ENCODE assay signal across 19 cellular contexts in genomic region chr3:126948980-126949535, GRCh38.
"Had no signal": no experiment of that assay in that cellular context is flagged by ENCODE, and none has a peak within 500 bp of the region (broad histone marks: within the 10 kb centered on the region; RNA-seq: fewer than 3 reads in every experiment).

No MANE protein-coding gene starts in this region.

- H3K27me3 Mint-ChIP-seq: progenitor cell of endocrine pancreas; stimulated activated naive CD8-positive, alpha-beta T cell treated with anti-CD3 and anti-CD28 coated beads, Interleukin-15, amount 100 ng/mL, for 72 hours had no signal

- DNase-seq: activated CD4-positive, alpha-beta T cell treated with anti-CD3 and anti-CD28 coated beads, Interleukin-2, amount 50 U/mL, for 1 hour; activated CD8-positive, alpha-beta memory T cell treated with anti-CD3 and anti-CD28 coated beads for 24 hours; activated naive CD4-positive, alpha-beta T cell treated with anti-CD3 and anti-CD28 coated beads for 36 hours; erythroblast; islet precursor cell; mesendoderm; stimulated activated CD4-positive, alpha-beta T cell treated with anti-CD3 and anti-CD28 coated beads, Interleukin-1b, Interleukin-23, amount 100 ng/mL, for 48 hours; stimulated activated naive CD8-positive, alpha-beta T cell treated with anti-CD3 and anti-CD28 coated beads, Interleukin-15, amount 100 ng/mL, for 72 hours; T-helper 1 cell; T1000; upper lobe of left lung had no signal

- H3K4me2 ChIP-seq: hepatocyte had no signal

- H2AFZ ChIP-seq: hepatocyte had no signal

- H3K36me3 ChIP-seq: upper lobe of left lung had no signal

- ATAC-seq: activated CD4-positive, CD25-positive, alpha-beta regulatory T cell treated with anti-CD3 and anti-CD28 coated beads, Interleukin-2, amount 50 U/mL, for 24 hours; gastroesophageal sphincter; sciatic nerve; stimulated activated naive CD8-positive, alpha-beta T cell treated with anti-CD3 and anti-CD28 coated beads, Interleukin-15, amount 100 ng/mL, for 72 hours had no signal

- H3K79me2 ChIP-seq: hepatocyte had no signal

- H3K4me1 ChIP-seq: gastroesophageal sphincter had no signal

- H3K27ac Mint-ChIP-seq: activated naive CD4-positive, alpha-beta T cell treated with anti-CD3 and anti-CD28 coated beads for 36 hours; activated T-helper 1 cell treated with anti-CD3 and anti-CD28 coated beads, Interleukin-12 subunit alpha, Interleukin-12 subunit beta, Interleukin-2, Interleukin-4 antibody, amounts not matched to agents 30 ng/mL and 10 ng/mL and 1 ng/mL, durations not matched to agents 14 hours and 24 hours and 36 hours; nephron; progenitor cell of endocrine pancreas; stimulated activated naive CD8-positive, alpha-beta T cell treated with anti-CD3 and anti-CD28 coated beads, Interleukin-15, amount 100 ng/mL, for 72 hours had no signal

- H3K27ac ChIP-seq: dorsolateral prefrontal cortex, gastroesophageal sphincter, hepatocyte, upper lobe of left lung had no signal

- H3K4me1 Mint-ChIP-seq: nephron had no signal

- H3K9me3 ChIP-seq: gastroesophageal sphincter, upper lobe of left lung had no signal

- H3K9me3 Mint-ChIP-seq: activated naive CD4-positive, alpha-beta T cell treated with anti-CD3 and anti-CD28 coated beads for 36 hours; activated T-helper 1 cell treated with anti-CD3 and anti-CD28 coated beads, Interleukin-12 subunit alpha, Interleukin-12 subunit beta, Interleukin-2, Interleukin-4 antibody, amounts not matched to agents 30 ng/mL and 10 ng/mL and 1 ng/mL, durations not matched to agents 14 hours and 24 hours and 36 hours; nephron; stimulated activated naive CD8-positive, alpha-beta T cell treated with anti-CD3 and anti-CD28 coated beads, Interleukin-15, amount 100 ng/mL, for 72 hours had no signal

- H3K4me3 Mint-ChIP-seq: activated naive CD4-positive, alpha-beta T cell treated with anti-CD3 and anti-CD28 coated beads for 36 hours; activated T-helper 1 cell treated with anti-CD3 and anti-CD28 coated beads, Interleukin-12 subunit alpha, Interleukin-12 subunit beta, Interleukin-2, Interleukin-4 antibody, amounts not matched to agents 30 ng/mL and 10 ng/mL and 1 ng/mL, durations not matched to agents 14 hours and 24 hours and 36 hours; nephron; stimulated activated naive CD8-positive, alpha-beta T cell treated with anti-CD3 and anti-CD28 coated beads, Interleukin-15, amount 100 ng/mL, for 72 hours had no signal

- H3K27me3 ChIP-seq: dorsolateral prefrontal cortex, gastroesophageal sphincter, hepatocyte, upper lobe of left lung had no signal

- H3K4me3 ChIP-seq: dorsolateral prefrontal cortex, gastroesophageal sphincter, hepatocyte, upper lobe of left lung had no signal
